Comparison of ENCODE assay signal across 23 cellular contexts in genomic region chr16:48173877-48174276, GRCh38. TPM values are rescaled to one million over a fixed set of nuclear protein-coding genes. Genes with fewer than 3 reads are reported as not detected.
DNase-seq lines count a peak whose midpoint lies in the region; ATAC-seq, FAIRE-seq and TF ChIP-seq lines count a peak whose summit lies in the region.
"Had no signal": no experiment of that assay in that cellular context is flagged by ENCODE, and none has a peak within 500 bp of the region (broad histone marks: within the 10 kb centered on the region; RNA-seq: fewer than 3 reads in every experiment).

No MANE protein-coding gene starts in this region.

- BruUV-seq in HepG2 (replicated peaks; lab: Mats Ljungman, UMichigan), result no TSS peak

- POLR2A ChIA-PET in HepG2 (lab: Yijun Ruan, JAX) (interaction anchor here (1.0 kb wide), 1 partner anchor 9 kb away, joined by 3 read pairs; no protein-coding TSS in a partner anchor), HEK293 (lab: Yijun Ruan, JAX) (no interaction called here)
- POLR2A ChIA-PET in activated CD8-positive, alpha-beta T cell treated with anti-CD3 and anti-CD28 coated beads for 36 hours (lab: Charles Lee), result interaction anchor here (0.8 kb wide), 1 partner anchor 9 kb away, joined by 3 read pairs; no protein-coding TSS in a partner anchor

- no peaks in the 10 kb centered on the region for H3K36me3 Mint-ChIP-seq in activated CD8-positive, alpha-beta T cell treated with anti-CD3 and anti-CD28 coated beads for 36 hours (ENCODE audit: low read depth)
- H3K36me3 Mint-ChIP-seq in activated T-helper 1 cell treated with anti-CD3 and anti-CD28 coated beads, Interleukin-12 subunit alpha, Interleukin-12 subunit beta, Interleukin-2, Interleukin-4 antibody, amounts not matched to agents 30 ng/mL and 10 ng/mL and 1 ng/mL, durations not matched to agents 14 hours and 24 hours and 36 hours (ENCODE audit: low read depth), result no peaks in the 10 kb centered on the region

- H3K9me3 ChIP-seq in HepG2 (ENCODE audit: low read length) (no peaks in the 10 kb centered on the region), right lobe of liver (no peaks in the 10 kb centered on the region), HEK293 (ENCODE audit: control insufficient read depth, insufficient read depth, low read depth, low read length) (no peaks in the 10 kb centered on the region)

- H3K4me1 Mint-ChIP-seq in activated CD8-positive, alpha-beta T cell treated with anti-CD3 and anti-CD28 coated beads for 36 hours (ENCODE audit: low read depth), result no peaks in the 10 kb centered on the region
- no peaks in the 10 kb centered on the region for H3K4me1 Mint-ChIP-seq in activated T-helper 1 cell treated with anti-CD3 and anti-CD28 coated beads, Interleukin-12 subunit alpha, Interleukin-12 subunit beta, Interleukin-2, Interleukin-4 antibody, amounts not matched to agents 30 ng/mL and 10 ng/mL and 1 ng/mL, durations not matched to agents 14 hours and 24 hours and 36 hours (ENCODE audit: low read depth)
- H3K4me1 Mint-ChIP-seq: H9 had no signal

- in situ Hi-C loops in HepG2 (cut with HindIII; ENCODE audit: extremely low pct_ligation_motif_present, low pct_unique_long_range_greater_than_20kb), result no loop called here

- intact Hi-C loops in HepG2 (cut with micrococcal nuclease; ENCODE audit: unreplicated experiment), result no loop called here
- intact Hi-C loops in right lobe of liver (cut with DNase I), result no loop called here
- intact Hi-C loops in activated CD8-positive, alpha-beta T cell treated with anti-CD3 and anti-CD28 coated beads for 36 hours (cut with micrococcal nuclease), result no loop called here
- intact Hi-C loops in activated T-helper 1 cell treated with anti-CD3 and anti-CD28 coated beads, Interleukin-12 subunit alpha, Interleukin-12 subunit beta, Interleukin-2, Interleukin-4 antibody, amounts not matched to agents 30 ng/mL and 10 ng/mL and 1 ng/mL, durations not matched to agents 14 hours and 24 hours and 36 hours (cut with micrococcal nuclease), result no loop called here

- no peak overlapping the region for H3K4me3 Mint-ChIP-seq in activated CD8-positive, alpha-beta T cell treated with anti-CD3 and anti-CD28 coated beads for 36 hours
- no peak overlapping the region for H3K4me3 Mint-ChIP-seq in activated T-helper 1 cell treated with anti-CD3 and anti-CD28 coated beads, Interleukin-12 subunit alpha, Interleukin-12 subunit beta, Interleukin-2, Interleukin-4 antibody, amounts not matched to agents 30 ng/mL and 10 ng/mL and 1 ng/mL, durations not matched to agents 14 hours and 24 hours and 36 hours
- H3K4me3 Mint-ChIP-seq: CD4-positive, alpha-beta T cell; H9; HFFc6 had no signal

- H3K9me3 Mint-ChIP-seq in activated CD8-positive, alpha-beta T cell treated with anti-CD3 and anti-CD28 coated beads for 36 hours, result no peaks in the 10 kb centered on the region
- H3K9me3 Mint-ChIP-seq in activated T-helper 1 cell treated with anti-CD3 and anti-CD28 coated beads, Interleukin-12 subunit alpha, Interleukin-12 subunit beta, Interleukin-2, Interleukin-4 antibody, amounts not matched to agents 30 ng/mL and 10 ng/mL and 1 ng/mL, durations not matched to agents 14 hours and 24 hours and 36 hours, result no peaks in the 10 kb centered on the region
- H3K9me3 Mint-ChIP-seq: CD4-positive, alpha-beta T cell; H9; HFFc6 had no signal

- no peak overlapping the region for H3K27ac Mint-ChIP-seq in activated CD8-positive, alpha-beta T cell treated with anti-CD3 and anti-CD28 coated beads for 36 hours
- H3K27ac Mint-ChIP-seq in activated T-helper 1 cell treated with anti-CD3 and anti-CD28 coated beads, Interleukin-12 subunit alpha, Interleukin-12 subunit beta, Interleukin-2, Interleukin-4 antibody, amounts not matched to agents 30 ng/mL and 10 ng/mL and 1 ng/mL, durations not matched to agents 14 hours and 24 hours and 36 hours, result no peak overlapping the region
- H3K27ac Mint-ChIP-seq: CD4-positive, alpha-beta T cell; H9; HFFc6 had no signal

- DNase-seq in HepG2 (ENCODE audit: low spot score) (no peak), right lobe of liver (no peak), foreskin melanocyte (peak; percentile 17), Ammon's horn (ENCODE audit: low spot score) (no peak)
- DNase-seq in activated CD8-positive, alpha-beta T cell treated with anti-CD3 and anti-CD28 coated beads for 36 hours, result no peak
- no peak for DNase-seq in activated T-helper 1 cell treated with anti-CD3 and anti-CD28 coated beads, Interleukin-12 subunit alpha, Interleukin-12 subunit beta, Interleukin-2, Interleukin-4 antibody, amounts not matched to agents 30 ng/mL and 10 ng/mL and 1 ng/mL, durations not matched to agents 14 hours and 24 hours and 36 hours (ENCODE audit: low spot score)
- DNase-seq: 8988T; ACHN; CD4-positive, alpha-beta T cell; DMS153; DMS79; GDM1; H9; HFFc6 had no signal

- H3K4me2 ChIP-seq in HepG2 (ENCODE audit: low read depth, low read length), result no peak overlapping the region

- H3K79me2 ChIP-seq in HepG2 (ENCODE audit: insufficient read depth, low read length), result no peaks in the 10 kb centered on the region

- peaks cover 4% of the 10 kb centered on the region for H3K27me3 Mint-ChIP-seq in activated CD8-positive, alpha-beta T cell treated with anti-CD3 and anti-CD28 coated beads for 36 hours
- H3K27me3 Mint-ChIP-seq in activated T-helper 1 cell treated with anti-CD3 and anti-CD28 coated beads, Interleukin-12 subunit alpha, Interleukin-12 subunit beta, Interleukin-2, Interleukin-4 antibody, amounts not matched to agents 30 ng/mL and 10 ng/mL and 1 ng/mL, durations not matched to agents 14 hours and 24 hours and 36 hours (ENCODE audit: insufficient read depth), result peaks cover 6% of the 10 kb centered on the region

- H3K36me3 ChIP-seq in HepG2 (replicated peaks in 1 of 2; ENCODE audit: control insufficient read depth in 1 of 2, insufficient read depth in 2 of 2, low read length in 2 of 2) (no peaks in the 10 kb centered on the region), right lobe of liver (no peaks in the 10 kb centered on the region), HEK293 (ENCODE audit: control insufficient read depth in 2 of 2, insufficient read depth in 1 of 2, low read length in 2 of 2) (no peaks in the 10 kb centered on the region)

- TF ChIP-seq CTCF in HepG2 (CRISPR knock-in tag; IDR thresholded peaks at IDR 0.05) (no peak), right lobe of liver (IDR thresholded peaks at IDR 0.05) (no peak), HEK293 (tag by site-specific recombination; IDR thresholded peaks at IDR 0.05) (no peak)
- no peak for TF ChIP-seq CTCF in activated CD8-positive, alpha-beta T cell treated with anti-CD3 and anti-CD28 coated beads for 36 hours (IDR thresholded peaks at IDR 0.05)

- H3K27me3 ChIP-seq in HepG2 (ENCODE audit: control insufficient read depth in 1 of 2, insufficient read depth in 2 of 2, low read length in 2 of 2) (no peaks in the 10 kb centered on the region), right lobe of liver (no peaks in the 10 kb centered on the region)

- TF ChIP-seq RAD21 in HepG2 (CRISPR knock-in tag; IDR thresholded peaks at IDR 0.05), result no peak

- H3K4me1 ChIP-seq in HepG2 (ENCODE audit: insufficient read depth, low read length), result peaks cover 40% of the 10 kb centered on the region
- H3K4me1 ChIP-seq in right lobe of liver, result no peaks in the 10 kb centered on the region
- no peaks in the 10 kb centered on the region for H3K4me1 ChIP-seq in HEK293 (ENCODE audit: control insufficient read depth, insufficient read depth, low read length)

- ATAC-seq in HepG2 (no peak), right lobe of liver (no peak), HG02571 (IDR thresholded peaks at IDR 0.05; ENCODE audit: unreplicated experiment) (no peak)
- no peak for ATAC-seq in activated CD8-positive, alpha-beta T cell treated with anti-CD3 and anti-CD28 coated beads for 36 hours

- 57% methylated on average over 1 of the region's 1 CpG for WGBS in HepG2 (ENCODE audit: low lambda C conversion rate)
- WGBS in right lobe of liver (ENCODE audit: insufficient coverage, low coverage, low lambda C conversion rate, missing lambda C conversion rate), result 73% methylated on average over 1 of the region's 1 CpG

- no peak overlapping the region for H3K4me3 ChIP-seq in HepG2 (replicated peaks in 1 of 3; ENCODE audit: insufficient read depth in 1 of 3, low read depth in 2 of 3, low read length in 3 of 3)
- H3K4me3 ChIP-seq in right lobe of liver, result no peak overlapping the region
- no peak overlapping the region for H3K4me3 ChIP-seq in HEK293 (ENCODE audit: low read depth, low read length)

- H4K20me1 ChIP-seq in HepG2 (ENCODE audit: insufficient read depth, low read length), result no peaks in the 10 kb centered on the region

- H2AFZ ChIP-seq in HepG2 (ENCODE audit: low read length), result no peak overlapping the region

- H3K27ac ChIP-seq in HepG2 (ENCODE audit: extremely low read length, insufficient read depth, low read length) (no peak overlapping the region), right lobe of liver (no peak overlapping the region), HEK293 (ENCODE audit: extremely low read depth, low read depth, low read length) (no peak overlapping the region)
- H3K27ac ChIP-seq: C4-2B had no signal

- no peak for FAIRE-seq in HepG2 (lab: Jason Lieb, UNC)
- FAIRE-seq: GM12892, GM18507, H1 had no signal

- H3K9ac ChIP-seq in HepG2 (ENCODE audit: insufficient read depth, low read depth, low read length), result no peak overlapping the region

- TF ChIP-seq POLR2A in HepG2 (IDR thresholded peaks at IDR 0.05; ENCODE audit: insufficient read depth in 1 of 2, low read depth in 2 of 2, low read length in 2 of 2) (no peak), right lobe of liver (IDR thresholded peaks at IDR 0.05) (no peak)

- CTCF ChIA-PET in HepG2 (lab: Yijun Ruan, JAX; ENCODE audit: low intra/inter-chr PET ratio, low total read pairs) (no interaction called here), HEK293 (lab: Yijun Ruan, JAX) (interaction anchor here (1.0 to 1.7 kb wide), 2 partner anchors 9 to 196 kb away, joined by 3 read pairs; no protein-coding TSS in a partner anchor)
- CTCF ChIA-PET in activated CD8-positive, alpha-beta T cell treated with anti-CD3 and anti-CD28 coated beads for 36 hours (lab: Charles Lee), result interaction anchor here (0.9 to 1.7 kb wide), 3 partner anchors 10 to 18 kb away, joined by 3 to 12 read pairs (median 4); no protein-coding TSS in a partner anchor

- TF ChIP-seq EP300 in HepG2 (IDR thresholded peaks at IDR 0.05; ENCODE audit: low read depth in 2 of 2, low read length in 2 of 2) (no peak), HepG2 (CRISPR knock-in tag; IDR thresholded peaks at IDR 0.05; ENCODE audit: borderline replicate concordance) (no peak)

RNA-seq across cellular contexts. Expression of gene ABCC12, which starts 18.1 kb away (rescaled TPM):
- not detected in 2 replicates for total RNA-seq in HepG2 (2016; rRNA removed; fragmentation: Illumina TruSeq; extraction: Trizol)
- not detected in 2 replicates for total RNA-seq in HepG2 (2016; cell fraction: cytosol; rRNA removed; fragmentation: Illumina TruSeq; extraction: Trizol; ENCODE audit: low read depth)
- not detected in 2 replicates for total RNA-seq in HepG2 (2016; cell fraction: insoluble cytoplasmic fraction; rRNA removed; fragmentation: Illumina TruSeq; extraction: Trizol)
- total RNA-seq in HepG2 (2016; cell fraction: membrane; rRNA removed; fragmentation: Illumina TruSeq; extraction: Trizol), result not detected in 2 replicates
- not detected in 2 replicates for total RNA-seq in HepG2 (2016; cell fraction: nucleus; rRNA removed; fragmentation: Illumina TruSeq; extraction: Trizol)
- 0.22 TPM in 1 of 2 replicates, not detected in the other for polyA plus RNA-seq in HepG2 (2011; rRNA removed)
- polyA plus RNA-seq in HepG2 (2011; cell fraction: cytosol; rRNA removed), result not detected in 2 replicates
- polyA plus RNA-seq in HepG2 (2011; cell fraction: nucleus; rRNA removed), result not detected in 2 replicates
- polyA plus RNA-seq in HepG2 (2012), result not detected in 2 replicates
- not detected in 2 replicates for polyA plus RNA-seq in HepG2 (2016; cell fraction: cytosol; fragmentation: Illumina TruSeq; extraction: Trizol; ENCODE audit: low read depth)
- polyA plus RNA-seq in HepG2 (2016; cell fraction: insoluble cytoplasmic fraction; fragmentation: Illumina TruSeq; extraction: Trizol; ENCODE audit: low read depth), result not detected in 2 replicates
- polyA plus RNA-seq in HepG2 (2016; cell fraction: membrane; fragmentation: Illumina TruSeq; extraction: Trizol; ENCODE audit: low read depth), result not detected in 2 replicates
- polyA plus RNA-seq in HepG2 (2016; cell fraction: nucleus; fragmentation: Illumina TruSeq; extraction: Trizol; ENCODE audit: insufficient read depth, low read depth), result not detected in 2 replicates
- polyA minus RNA-seq in HepG2 (2011; rRNA and poly(A)+ RNA removed; ENCODE audit: low replicate concordance), result not detected in 2 replicates
- polyA minus RNA-seq in HepG2 (2011; cell fraction: cytosol; rRNA and poly(A)+ RNA removed), result not detected in 2 replicates
- not detected in 2 replicates for polyA minus RNA-seq in HepG2 (2011; cell fraction: nucleus; rRNA and poly(A)+ RNA removed)
- under 1 TPM in 1 of 6 experiments, not detected in 5; 0.07 TPM for total RNA-seq in right lobe of liver
- total RNA-seq in activated CD8-positive, alpha-beta T cell treated with anti-CD3 and anti-CD28 coated beads for 36 hours, result not detected
- total RNA-seq in activated T-helper 1 cell treated with anti-CD3 and anti-CD28 coated beads, Interleukin-12 subunit alpha, Interleukin-12 subunit beta, Interleukin-2, Interleukin-4 antibody, amounts not matched to agents 30 ng/mL and 10 ng/mL and 1 ng/mL, durations not matched to agents 14 hours and 24 hours and 36 hours, result not detected in 2 replicates
- total RNA-seq: CD4-positive, alpha-beta T cell; Daoy; H1; HFFc6; HT-29 had no signal
- polyA plus RNA-seq: BJ had no signal
